ENCODE assay signal across 11 cellular contexts in genomic region chr11:29075726-29076125, GRCh38.
"Had no signal": no experiment of that assay in that cellular context is flagged by ENCODE, and none has a peak within 500 bp of the region (broad histone marks: within the 10 kb centered on the region; RNA-seq: fewer than 3 reads in every experiment).

No MANE protein-coding gene starts in this region.

- ATAC-seq: GM23338, HCT116 had no signal

- H3K9me3 ChIP-seq: HAP-1 had no signal

- H3K36me3 ChIP-seq: HAP-1 had no signal

- H3K9ac ChIP-seq: GM23248 had no signal

- H3K27ac ChIP-seq: GM23248 had no signal

- H3K4me3 ChIP-seq: GM23248, GM23338, HAP-1 had no signal

- H2AFZ ChIP-seq: GM23248, GM23338 had no signal

- DNase-seq: GM23248, GOT3, H7, H9, HCEC 1CT, HFFc6 had no signal

- H3K4me1 ChIP-seq: HAP-1 had no signal

- FAIRE-seq: H1, H54 had no signal

- H3K4me2 ChIP-seq: GM23338 had no signal
